ENCODE assay signal across 16 cellular contexts in the genomic region with DNA sequence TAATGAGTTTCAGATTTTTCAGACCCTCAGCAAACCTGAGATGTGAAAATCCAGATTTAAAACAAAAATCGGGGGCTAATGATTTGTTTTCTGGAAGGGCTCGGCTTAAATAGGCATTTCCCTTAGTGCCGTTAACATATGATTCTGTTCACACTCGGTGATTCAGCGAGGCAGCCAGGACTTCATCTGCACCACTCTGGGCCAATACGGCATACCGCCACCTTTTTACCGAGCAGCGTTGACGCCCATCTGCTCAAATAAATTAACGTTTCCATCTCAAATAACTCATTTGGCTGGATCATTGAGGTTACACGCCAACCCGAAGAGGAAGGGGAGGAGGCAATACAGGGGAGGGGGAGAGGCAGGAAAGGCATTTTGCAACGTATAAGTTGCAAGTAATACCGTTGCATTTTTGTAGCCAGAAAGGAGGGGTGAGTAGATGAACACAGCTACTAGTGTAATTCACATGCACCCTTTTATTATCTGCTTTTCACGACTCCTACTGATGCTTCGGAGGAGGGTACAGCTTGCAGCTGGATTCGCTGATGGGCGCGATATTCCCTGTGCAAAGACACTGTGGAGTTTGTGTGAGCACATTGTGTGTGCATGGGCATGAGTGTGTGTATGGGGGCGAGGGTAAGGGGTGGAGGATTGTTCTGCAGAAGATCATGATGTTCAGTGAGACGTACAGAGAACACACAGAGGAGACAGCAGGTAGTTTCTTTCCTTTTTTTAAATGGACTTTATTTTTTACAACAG. TPM values are rescaled to one million over a fixed set of nuclear protein-coding genes. Genes with fewer than 3 reads are reported as not detected.
DNase-seq lines count a peak whose midpoint lies in the region; ATAC-seq and TF ChIP-seq lines count a peak whose summit lies in the region.
"Had no signal": no experiment of that assay in that cellular context is flagged by ENCODE, and none has a peak within 500 bp of the region (broad histone marks: within the 10 kb centered on the region; RNA-seq: fewer than 3 reads in every experiment).

No MANE protein-coding gene starts in this region.

- H3K79me2 ChIP-seq in osteoblast (ENCODE audit: insufficient read depth, low read length): no peaks in the 10 kb centered on the region

- H3K4me3 ChIP-seq in dorsolateral prefrontal cortex (peak overlapping the region in 50 of 59 donors; percentile 1 to 58 (median 36)), osteoblast (ENCODE audit: insufficient read depth, low read length) (peak overlapping the region; percentile 56)
- H3K4me3 ChIP-seq: colonic mucosa had no signal

- TF ChIP-seq CTCF in dorsolateral prefrontal cortex (IDR thresholded peaks at IDR 0.05 in 54 of 56, conservative IDR thresholded peaks at IDR 0.05 in 2 of 56; ENCODE audit: low read depth in 1 of 56, partially characterized antibody in 56 of 56) (no peak), osteoblast (IDR thresholded peaks at IDR 0.05; ENCODE audit: extremely low read depth, low read depth, low read length) (no peak), GM20000 (IDR thresholded peaks at IDR 0.05; ENCODE audit: extremely low read depth, missing control alignments) (no peak)

- peak overlapping the region; percentile 85 for H3K4me2 ChIP-seq in osteoblast (ENCODE audit: insufficient read depth, low read length)
- H3K4me2 ChIP-seq: KMS-11 had no signal

- DNase-seq in EH (ENCODE audit: low read depth) (peak; percentile 56), MV-4-11 (lab: John Stamatoyannopoulos, UW) (peak; percentile 11), dorsolateral prefrontal cortex (peak in 1 of 10 donors; percentile 70), osteoblast (ENCODE audit: insufficient read length, low spot score, missing footprints) (no peak), KG1 (lab: John Stamatoyannopoulos, UW) (no peak), GM20000 (ENCODE audit: low spot score) (no peak), NK-92 (lab: John Stamatoyannopoulos, UW; ENCODE audit: unreplicated experiment) (no peak)
- DNase-seq: colonic mucosa, natural killer cell, NCI-H226, SHP77 treated with DMSO at 0.1 percent for 48 hours, spleen had no signal

- H3K9me3 ChIP-seq in osteoblast (ENCODE audit: low read depth, low read length): no peaks in the 10 kb centered on the region
- H3K9me3 ChIP-seq: colonic mucosa, spleen, tibial nerve had no signal

- H3K36me3 ChIP-seq in osteoblast (ENCODE audit: insufficient read depth, low read length): no peaks in the 10 kb centered on the region
- H3K36me3 ChIP-seq: colonic mucosa, spleen, tibial nerve had no signal

- no peak for ATAC-seq in HG03565 (IDR thresholded peaks at IDR 0.05; ENCODE audit: unreplicated experiment)
- ATAC-seq: HCT116, natural killer cell had no signal

- H4K20me1 ChIP-seq in osteoblast (ENCODE audit: insufficient read depth, low read length): no peaks in the 10 kb centered on the region

- H3K4me1 ChIP-seq in osteoblast (ENCODE audit: insufficient read depth, low read length): peaks cover 25% of the 10 kb centered on the region
- H3K4me1 ChIP-seq: colonic mucosa had no signal

- H3K27me3 ChIP-seq in dorsolateral prefrontal cortex (peaks cover 0 to 7% (median 0%) of the 10 kb centered on the region in 45 donors), osteoblast (ENCODE audit: insufficient read depth, low read length) (no peaks in the 10 kb centered on the region)
- H3K27me3 ChIP-seq: colonic mucosa, tibial nerve had no signal

- H3K27ac ChIP-seq in dorsolateral prefrontal cortex (peak overlapping the region in 1 of 59 donors; percentile 54), osteoblast (ENCODE audit: low read depth, low read length) (no peak overlapping the region)
- H3K27ac ChIP-seq: colonic mucosa, KMS-11 had no signal

- peak overlapping the region; percentile 57 for H2AFZ ChIP-seq in osteoblast (ENCODE audit: low read length)

- intact Hi-C loops in dorsolateral prefrontal cortex (cut with DNase I): loop anchor here (5.0 to 10.0 kb wide), 4 partner anchors 328 to 590 kb away; partner anchors contain the start of gene MED13L (in 1 of the 2)

RNA-seq across cellular contexts. Expression of gene MAP1LC3B2, which starts 45.9 kb away (rescaled TPM):
- 10 to 100 TPM in 17 of 120 experiments, 1 to 10 TPM in 103; 1.7 to 16.3 (median 6.4) TPM for total RNA-seq in dorsolateral prefrontal cortex
- total RNA-seq in osteoblast: 0.29 and 1.1 TPM in 2 replicates

Comparison
In these comparisons a context has a peak if more than half of its experiments do, and no peak if none do; other contexts are left out.
1. DNase-seq: peak in EH (single experiment) and MV-4-11 (single experiment); none in osteoblast (single experiment), KG1 (single experiment), GM20000 (single experiment) and NK-92 (single experiment).